8 cellular contexts compared by ENCODE assay signal in the genomic region with DNA sequence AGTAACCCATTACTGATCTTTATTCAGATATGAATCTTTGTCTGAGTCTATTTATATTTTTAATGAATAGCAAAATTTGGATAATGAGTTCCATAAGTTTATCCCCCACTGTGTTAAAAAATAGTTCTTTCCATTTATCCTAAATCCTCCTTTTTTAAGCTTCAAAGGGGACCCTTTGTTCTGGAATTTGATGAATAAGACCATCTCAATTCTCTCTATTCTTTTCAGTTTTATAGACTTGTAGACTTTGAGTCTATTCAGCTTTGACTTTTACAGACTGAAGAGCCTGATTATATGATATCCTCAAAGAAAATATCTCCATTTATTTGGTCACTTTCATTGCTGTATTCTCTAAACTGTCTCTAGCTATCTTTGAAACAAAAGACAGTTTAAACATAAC.
"Had no signal": no experiment of that assay in that cellular context is flagged by ENCODE, and none has a peak within 500 bp of the region (broad histone marks: within the 10 kb centered on the region; RNA-seq: fewer than 3 reads in every experiment).

No MANE protein-coding gene starts in this region.

- DNase-seq: GDM1, GF-D8 had no signal

- FAIRE-seq: G401.6, GM12878, GM12891, GM12892, GM18507, GM19239 had no signal

- ATAC-seq: GM12878 had no signal

- H3K4me3 ChIP-seq: GM12878 had no signal
